ENCODE assay signal across 8 cellular contexts in genomic region chr18:5296706-5297320, GRCh38. TPM values are rescaled to one million over a fixed set of nuclear protein-coding genes. Genes with fewer than 3 reads are reported as not detected.
DNase-seq lines count a peak whose midpoint lies in the region; ATAC-seq and TF ChIP-seq lines count a peak whose summit lies in the region.

No MANE protein-coding gene starts in this region.

- POLR2A ChIA-PET in RWPE1 (lab: Yijun Ruan, JAX; ENCODE audit: low non-redundant PET), result interaction anchor here (3.3 kb wide), 1 partner anchor 59 kb away, joined by 18 read pairs; no protein-coding TSS in a partner anchor

- H2AFZ ChIP-seq in GM23338, result peak overlapping the region; percentile 82; the same call in 1 of the 2 replicates
- peak overlapping the region; percentile 91 for H2AFZ ChIP-seq in Karpas-422 (ENCODE audit: low read length)

- no peaks in the 10 kb centered on the region; the same call in 2 of the 3 replicates for H3K9me3 Mint-ChIP-seq in GM23338

- peaks cover 9% of the 10 kb centered on the region; the same call in 1 of the 2 replicates for H3F3A ChIP-seq in GM23338 (replicated peaks; ENCODE audit: low read depth)

- H3K9me3 ChIP-seq in Karpas-422 (ENCODE audit: low read length), result no peaks in the 10 kb centered on the region
- H3K9me3 ChIP-seq in neutrophil, result no peaks in the 10 kb centered on the region
- no peaks in the 10 kb centered on the region for H3K9me3 ChIP-seq in suprapubic skin

- no peak for TF ChIP-seq CTCF in GM23338 (conservative IDR thresholded peaks at IDR 0.05; ENCODE audit: low read depth in 2 of 2)
- no peak for TF ChIP-seq CTCF in RWPE1 (conservative IDR thresholded peaks at IDR 0.05; ENCODE audit: low read depth)
- no peak for TF ChIP-seq CTCF in neutrophil (IDR thresholded peaks at IDR 0.05)
- no peak for TF ChIP-seq CTCF in suprapubic skin (IDR thresholded peaks at IDR 0.05)

- H3K79me2 ChIP-seq in GM23338 (replicated peaks; ENCODE audit: insufficient read depth) (peaks cover 19% of the 10 kb centered on the region), Karpas-422 (ENCODE audit: low read length) (peaks cover 9% of the 10 kb centered on the region)

- no peak for TF ChIP-seq EP300 in suprapubic skin (IDR thresholded peaks at IDR 0.05)

- no peak for TF ChIP-seq POLR2A in suprapubic skin (IDR thresholded peaks at IDR 0.05)

- H3K4me2 ChIP-seq in GM23338 (peak overlapping the region; percentile 89), Karpas-422 (ENCODE audit: low read depth, low read length, poor library complexity, severe bottlenecking) (peak overlapping the region; percentile 77)

- H3K36me3 Mint-ChIP-seq in GM23338 (ENCODE audit: low read depth), result peaks cover 4% of the 10 kb centered on the region

- H3K4me1 ChIP-seq in GM23338 (ENCODE audit: insufficient read depth) (peaks cover 11% of the 10 kb centered on the region), Karpas-422 (ENCODE audit: low read length) (peaks cover 18% of the 10 kb centered on the region), neutrophil (ENCODE audit: control insufficient read depth in 1 of 2, insufficient read depth in 1 of 2, low read depth in 1 of 2, low read length in 1 of 2) (peaks cover 21 to 25% of the 10 kb centered on the region in 2 experiments), suprapubic skin (peaks cover 8% of the 10 kb centered on the region)

- peaks cover 14% of the 10 kb centered on the region for H3K4me1 Mint-ChIP-seq in GM23338

- CTCF ChIA-PET in RWPE1 (lab: Yijun Ruan, JAX), result interaction anchor here (0.6 kb wide), 1 partner anchor 56 kb away, joined by 3 read pairs; no protein-coding TSS in a partner anchor

- no peaks in the 10 kb centered on the region for H3K9me2 ChIP-seq in GM23338 (ENCODE audit: insufficient read depth)
- H3K9me2 ChIP-seq in Karpas-422 (replicated peaks; ENCODE audit: insufficient read depth, low read length), result no peaks in the 10 kb centered on the region

- WGBS in suprapubic skin, result 2% methylated on average over 34 of the region's 36 CpGs

- H4K20me1 ChIP-seq in GM23338 (replicated peaks; ENCODE audit: insufficient read depth) (peaks cover 4% of the 10 kb centered on the region; the same call in 1 of the 2 replicates), Karpas-422 (ENCODE audit: insufficient read depth, low read depth, low read length) (no peaks in the 10 kb centered on the region)

- peak overlapping the region; percentile 86 for H3K4me3 Mint-ChIP-seq in GM23338

- H3K27me3 ChIP-seq in GM23338 (ENCODE audit: insufficient read depth) (peaks cover 16% of the 10 kb centered on the region), Karpas-422 (ENCODE audit: low read length) (no peaks in the 10 kb centered on the region), neutrophil (peaks cover 15% of the 10 kb centered on the region), suprapubic skin (peaks cover 2% of the 10 kb centered on the region)

- peak overlapping the region; percentile 96 for H3K27ac Mint-ChIP-seq in GM23338

- H3K9ac ChIP-seq in Karpas-422 (ENCODE audit: low read length), result peak overlapping the region; percentile 72

- peak; percentile 55 for ATAC-seq in GM23338

- H3K27me3 Mint-ChIP-seq in GM23338 (ENCODE audit: insufficient read depth, low read depth, poor library complexity), result peaks cover 20% of the 10 kb centered on the region

- DNase-seq in DMS79 (lab: John Stamatoyannopoulos, UW) (peak; percentile 90), GM23338 (ENCODE audit: low spot score) (peak; percentile 94), Karpas-422 (peak; percentile 65), RWPE1 (ENCODE audit: low spot score) (peak; percentile 63), globus pallidus (ENCODE audit: low spot score) (peak; percentile 70), suprapubic skin (ENCODE audit: low spot score in 2 of 2) (peak; percentile 90 to 92)
- peak; percentile 64 for DNase-seq in activated naive CD4-positive, alpha-beta T cell treated with anti-CD3 and anti-CD28 coated beads, Interleukin-2, amount 50 U/mL, for 16 hours

- H3K36me3 ChIP-seq in GM23338 (ENCODE audit: insufficient read depth), result peaks cover 7% of the 10 kb centered on the region; the same call in 1 of the 2 replicates
- H3K36me3 ChIP-seq in Karpas-422 (ENCODE audit: insufficient read depth, low read length), result peaks cover 6% of the 10 kb centered on the region; the same call in 1 of the 2 replicates
- H3K36me3 ChIP-seq in neutrophil, result peaks cover under 1% of the 10 kb centered on the region
- peaks cover 2% of the 10 kb centered on the region for H3K36me3 ChIP-seq in suprapubic skin

- 0 out of 2 replicates have a peak overlapping the region, but pooled peaks have one; percentile 67 for H3K27ac ChIP-seq in GM23338 (ENCODE audit: low read depth)
- H3K27ac ChIP-seq in Karpas-422 (ENCODE audit: low read length), result no peak overlapping the region
- H3K27ac ChIP-seq in RWPE1, result peak overlapping the region; percentile 99
- peak overlapping the region; percentile 93 for H3K27ac ChIP-seq in neutrophil
- H3K27ac ChIP-seq in suprapubic skin, result peak overlapping the region; percentile 99

- H3K4me3 ChIP-seq in GM23338, result peak overlapping the region; percentile 87
- H3K4me3 ChIP-seq in Karpas-422 (ENCODE audit: low read length), result peak overlapping the region; percentile 78
- H3K4me3 ChIP-seq in neutrophil (ENCODE audit: low read depth in 1 of 2, low read length in 1 of 2), result peak overlapping the region; percentile 90 to 95
- peak overlapping the region; percentile 92 for H3K4me3 ChIP-seq in suprapubic skin

TF ChIP-seq in GM23338, 12 proteins besides CTCF, POLR2A, EP300 and RAD21:
- TF ChIP-seq POLR2AphosphoS5 (IDR thresholded peaks at IDR 0.05; ENCODE audit: low read depth), result peak; percentile 37; the same call in 1 of the 2 replicates
- TF ChIP-seq NANOG (IDR thresholded peaks at IDR 0.05; ENCODE audit: borderline replicate concordance), result no peak
- no peak for TF ChIP-seq ZNF114 (CRISPR knock-in tag; IDR thresholded peaks at IDR 0.05)
- peak; percentile 94 for TF ChIP-seq CREB1 (CRISPR knock-in tag; IDR thresholded peaks at IDR 0.05; ENCODE audit: low read depth)
- TF ChIP-seq ETS1 (IDR thresholded peaks at IDR 0.05), result no peak
- TF ChIP-seq JUNB (IDR thresholded peaks at IDR 0.05; ENCODE audit: unreplicated experiment), result no peak
- no peak for TF ChIP-seq STAT1 (IDR thresholded peaks at IDR 0.05; ENCODE audit: unreplicated experiment)
- TF ChIP-seq ZNF331 (CRISPR knock-in tag; IDR thresholded peaks at IDR 0.05; ENCODE audit: low read depth), result no peak

RNA-seq across cellular contexts. Expression of gene ZBTB14, which starts 1.3 kb away (rescaled TPM):
- 14.0 and 16.8 TPM in 2 replicates for total RNA-seq in GM23338 (2014; rRNA removed; shearing (Covaris generic))
- polyA plus RNA-seq in GM23338 (2016; fragmentation: Nextera tagmentation; extraction: Ambion mirVana), result 5.2 and 6.0 TPM in 2 replicates
- 13.3 and 15.3 TPM in 2 replicates for total RNA-seq in Karpas-422 (2014; rRNA removed; shearing (Covaris generic); ENCODE audit: low replicate concordance)
- 10 to 100 TPM; 11.0 to 19.8 (median 16.4) TPM for total RNA-seq in suprapubic skin
